12 cellular contexts compared by ENCODE assay signal in the genomic region with DNA sequence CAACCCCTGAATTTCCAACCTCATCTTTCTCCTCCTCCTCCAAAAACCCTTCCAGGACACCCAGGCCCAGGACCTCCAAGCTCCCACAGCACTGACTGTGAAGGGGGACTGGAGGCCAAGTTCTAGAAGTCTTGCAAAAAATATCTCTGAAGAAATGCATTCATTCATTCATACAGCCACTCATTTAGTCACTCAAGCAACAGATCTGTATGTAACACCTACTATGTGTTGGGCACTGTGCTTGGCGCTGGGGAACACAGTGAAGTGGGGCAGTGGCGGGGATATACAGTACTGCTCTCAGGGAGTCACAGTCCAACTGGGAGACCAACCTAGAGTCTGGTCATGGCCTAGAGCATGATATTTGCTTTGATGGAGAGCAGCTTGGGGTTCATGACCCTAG. TPM values are rescaled to one million over a fixed set of nuclear protein-coding genes. Genes with fewer than 3 reads are reported as not detected.
DNase-seq lines count a peak whose midpoint lies in the region; ATAC-seq, FAIRE-seq and TF ChIP-seq lines count a peak whose summit lies in the region.
"Had no signal": no experiment of that assay in that cellular context is flagged by ENCODE, and none has a peak within 500 bp of the region (broad histone marks: within the 10 kb centered on the region; RNA-seq: fewer than 3 reads in every experiment).

No MANE protein-coding gene starts in this region.

- TF ChIP-seq RAD21 in liver (IDR thresholded peaks at IDR 0.05) (no peak), HepG2 (CRISPR knock-in tag; IDR thresholded peaks at IDR 0.05) (no peak)

- H3K4me3 ChIP-seq in liver (ENCODE audit: low read depth in 1 of 3, low read length in 3 of 3) (no peak overlapping the region), HepG2 (replicated peaks in 1 of 3; ENCODE audit: insufficient read depth in 1 of 3, low read depth in 2 of 3, low read length in 3 of 3) (no peak overlapping the region), mucosa of rectum (ENCODE audit: low read length in 2 of 2) (no peak overlapping the region), gastrocnemius medialis (no peak overlapping the region)
- H3K4me3 ChIP-seq: tibial artery had no signal

- peaks cover 10% of the 10 kb centered on the region for H3K9me3 Mint-ChIP-seq in activated T-helper 2 cell treated with anti-CD3 and anti-CD28 coated beads, Interferon-gamma antibody, Interleukin-2, Interleukin-4, amounts not matched to agents 10 μg/mL and 5 μg/mL and 100 μg/mL, durations not matched to agents 14 hours and 24 hours and 36 hours

- ATAC-seq in HepG2 (no peak), gastrocnemius medialis (no peak)
- ATAC-seq in activated CD4-positive, CD25-positive, alpha-beta regulatory T cell treated with anti-CD3 and anti-CD28 coated beads, Interleukin-2, amount 50 U/mL, for 24 hours = no peak
- ATAC-seq: HCT116 had no signal

- no peaks in the 10 kb centered on the region for H3K27me3 Mint-ChIP-seq in activated T-helper 2 cell treated with anti-CD3 and anti-CD28 coated beads, Interferon-gamma antibody, Interleukin-2, Interleukin-4, amounts not matched to agents 10 μg/mL and 5 μg/mL and 100 μg/mL, durations not matched to agents 14 hours and 24 hours and 36 hours (ENCODE audit: low read depth)

- TF ChIP-seq POLR2A in HepG2 (IDR thresholded peaks at IDR 0.05; ENCODE audit: insufficient read depth in 1 of 2, low read depth in 2 of 2, low read length in 2 of 2) (no peak), H54 (IDR thresholded peaks at IDR 0.05; ENCODE audit: low read depth, low read length) (no peak), gastrocnemius medialis (IDR thresholded peaks at IDR 0.05) (no peak)

- POLR2A ChIA-PET in HepG2 (lab: Yijun Ruan, JAX) = no interaction called here

- H3K79me2 ChIP-seq in HepG2 (ENCODE audit: insufficient read depth, low read length) = no peaks in the 10 kb centered on the region

- FAIRE-seq in HepG2 (lab: Jason Lieb, UNC) (no peak), H54 (lab: Jason Lieb, UNC) (no peak)

- DNase-seq in HepG2 (ENCODE audit: low spot score) (no peak), NCI-H2227 (lab: John Stamatoyannopoulos, UW; ENCODE audit: unreplicated experiment) (no peak), H54 (ENCODE audit: insufficient read length, low spot score) (no peak), gastrocnemius medialis (no peak)
- no peak for DNase-seq in activated T-helper 2 cell treated with anti-CD3 and anti-CD28 coated beads, Interferon-gamma antibody, Interleukin-2, Interleukin-4, amounts not matched to agents 10 μg/mL and 5 μg/mL and 100 μg/mL, durations not matched to agents 14 hours and 24 hours and 36 hours (ENCODE audit: low spot score)
- DNase-seq: NCI-H2029 treated with DMSO at 0.1 percent for 48 hours, T-helper 9 cell, tibial artery had no signal

- in situ Hi-C loops in HepG2 (cut with HindIII; ENCODE audit: extremely low pct_ligation_motif_present, low pct_unique_long_range_greater_than_20kb) = no loop called here
- in situ Hi-C loops in gastrocnemius medialis (cut with MboI; ENCODE audit: low sequenced_read_pairs in 4 of 4) = no loop called here

- no peak overlapping the region for H2AFZ ChIP-seq in HepG2 (ENCODE audit: low read length)

- H3K9me3 ChIP-seq in liver (ENCODE audit: control insufficient read depth in 4 of 4, low read length in 3 of 4) (no peaks in the 10 kb centered on the region), HepG2 (ENCODE audit: low read length) (no peaks in the 10 kb centered on the region), mucosa of rectum (ENCODE audit: control insufficient read depth in 2 of 2, low read length in 2 of 2) (no peaks in the 10 kb centered on the region), gastrocnemius medialis (no peaks in the 10 kb centered on the region)

- no peak overlapping the region for H3K4me2 ChIP-seq in HepG2 (ENCODE audit: low read depth, low read length)

- H3K27ac Mint-ChIP-seq in activated T-helper 2 cell treated with anti-CD3 and anti-CD28 coated beads, Interferon-gamma antibody, Interleukin-2, Interleukin-4, amounts not matched to agents 10 μg/mL and 5 μg/mL and 100 μg/mL, durations not matched to agents 14 hours and 24 hours and 36 hours = peak overlapping the region; percentile 96

- CTCF ChIA-PET in HepG2 (lab: Yijun Ruan, JAX; ENCODE audit: low intra/inter-chr PET ratio, low total read pairs) = no interaction called here

- H3K9ac ChIP-seq in liver (ENCODE audit: low read depth in 1 of 2, low read length in 2 of 2) (no peak overlapping the region), HepG2 (ENCODE audit: insufficient read depth, low read depth, low read length) (no peak overlapping the region), mucosa of rectum (ENCODE audit: low read depth in 1 of 2, low read length in 2 of 2) (no peak overlapping the region)

- H3K4me1 Mint-ChIP-seq in activated T-helper 2 cell treated with anti-CD3 and anti-CD28 coated beads, Interferon-gamma antibody, Interleukin-2, Interleukin-4, amounts not matched to agents 10 μg/mL and 5 μg/mL and 100 μg/mL, durations not matched to agents 14 hours and 24 hours and 36 hours (ENCODE audit: low read depth) = peaks cover 80% of the 10 kb centered on the region

- 93% methylated on average over 2 of the region's 2 CpGs for WGBS in liver
- WGBS in HepG2 (ENCODE audit: low lambda C conversion rate) = 91% methylated on average over 2 of the region's 2 CpGs

- intact Hi-C loops in HepG2 (cut with micrococcal nuclease; ENCODE audit: unreplicated experiment) = no loop called here
- intact Hi-C loops in activated T-helper 2 cell treated with anti-CD3 and anti-CD28 coated beads, Interferon-gamma antibody, Interleukin-2, Interleukin-4, amounts not matched to agents 10 μg/mL and 5 μg/mL and 100 μg/mL, durations not matched to agents 14 hours and 24 hours and 36 hours (cut with micrococcal nuclease) = no loop called here
- intact Hi-C loops in gastrocnemius medialis (cut with DNase I; ENCODE audit: low total_unique reads) = no loop called here

- H3K36me3 ChIP-seq in liver (ENCODE audit: control insufficient read depth in 4 of 4, insufficient read depth in 3 of 4, low read depth in 1 of 4, low read length in 3 of 4) = no peaks in the 10 kb centered on the region
- H3K36me3 ChIP-seq in HepG2 (replicated peaks in 1 of 2; ENCODE audit: control insufficient read depth in 1 of 2, insufficient read depth in 2 of 2, low read length in 2 of 2) = no peaks in the 10 kb centered on the region
- no peaks in the 10 kb centered on the region for H3K36me3 ChIP-seq in mucosa of rectum (ENCODE audit: control insufficient read depth in 2 of 2, insufficient read depth in 2 of 2, low read length in 2 of 2)
- H3K36me3 ChIP-seq in gastrocnemius medialis = no peaks in the 10 kb centered on the region
- H3K36me3 ChIP-seq: tibial artery had no signal

- H3K4me1 ChIP-seq in liver (ENCODE audit: control insufficient read depth in 4 of 4, insufficient read depth in 4 of 4, low read length in 3 of 4) (peaks cover 4 to 22% (median 10%) of the 10 kb centered on the region in 4 donors), HepG2 (ENCODE audit: insufficient read depth, low read length) (peaks cover 25% of the 10 kb centered on the region), mucosa of rectum (ENCODE audit: control insufficient read depth in 2 of 2, insufficient read depth in 2 of 2, low read length in 2 of 2) (peaks cover 41 to 63% of the 10 kb centered on the region in 2 donors), gastrocnemius medialis (peaks cover 0 to 13% of the 10 kb centered on the region in 2 donors)

- peaks cover 17% of the 10 kb centered on the region for H3K36me3 Mint-ChIP-seq in activated T-helper 2 cell treated with anti-CD3 and anti-CD28 coated beads, Interferon-gamma antibody, Interleukin-2, Interleukin-4, amounts not matched to agents 10 μg/mL and 5 μg/mL and 100 μg/mL, durations not matched to agents 14 hours and 24 hours and 36 hours (ENCODE audit: low read depth)

- TF ChIP-seq EP300 in HepG2 (IDR thresholded peaks at IDR 0.05; ENCODE audit: low read depth in 2 of 2, low read length in 2 of 2) (no peak), HepG2 (CRISPR knock-in tag; IDR thresholded peaks at IDR 0.05; ENCODE audit: borderline replicate concordance) (no peak)

- no peak for TF ChIP-seq CTCF in liver (IDR thresholded peaks at IDR 0.05; ENCODE audit: low read depth, low read length, missing input control)
- TF ChIP-seq CTCF in HepG2 (CRISPR knock-in tag; IDR thresholded peaks at IDR 0.05) = no peak
- no peak for TF ChIP-seq CTCF in gastrocnemius medialis (IDR thresholded peaks at IDR 0.05 in 4 of 5, conservative IDR thresholded peaks at IDR 0.05 in 1 of 5)

- no TSS peak for BruUV-seq in HepG2 (replicated peaks; lab: Mats Ljungman, UMichigan)

- no peaks in the 10 kb centered on the region for H4K20me1 ChIP-seq in HepG2 (ENCODE audit: insufficient read depth, low read length)

- peak overlapping the region; percentile 61 to 65 for H3K27ac ChIP-seq in liver (ENCODE audit: low read depth in 1 of 2, low read length in 2 of 2)
- H3K27ac ChIP-seq in HepG2 (ENCODE audit: extremely low read length, insufficient read depth, low read length) = no peak overlapping the region
- H3K27ac ChIP-seq in mucosa of rectum (ENCODE audit: low read depth in 2 of 2, low read length in 2 of 2) = peak overlapping the region; percentile 53 to 89
- peak overlapping the region in 1 of 4 donors; percentile 54 for H3K27ac ChIP-seq in gastrocnemius medialis
- H3K27ac ChIP-seq: tibial artery had no signal

- H3K27me3 ChIP-seq in liver (ENCODE audit: control insufficient read depth in 4 of 4, insufficient read depth in 4 of 4, low read length in 3 of 4) = no peaks in the 10 kb centered on the region
- H3K27me3 ChIP-seq in HepG2 (ENCODE audit: control insufficient read depth in 1 of 2, insufficient read depth in 2 of 2, low read length in 2 of 2) = no peaks in the 10 kb centered on the region
- no peaks in the 10 kb centered on the region for H3K27me3 ChIP-seq in mucosa of rectum (ENCODE audit: control insufficient read depth in 2 of 2, insufficient read depth in 2 of 2, low read length in 2 of 2)
- no peaks in the 10 kb centered on the region for H3K27me3 ChIP-seq in gastrocnemius medialis
- H3K27me3 ChIP-seq: tibial artery had no signal

- peak overlapping the region; percentile 47 for H3K4me3 Mint-ChIP-seq in activated T-helper 2 cell treated with anti-CD3 and anti-CD28 coated beads, Interferon-gamma antibody, Interleukin-2, Interleukin-4, amounts not matched to agents 10 μg/mL and 5 μg/mL and 100 μg/mL, durations not matched to agents 14 hours and 24 hours and 36 hours (ENCODE audit: low read depth)

RNA-seq across cellular contexts. Expression of gene TNFRSF1B, which starts 15.3 kb away (rescaled TPM):
- total RNA-seq in liver (10 to 100 TPM; 16.0 to 16.9 TPM), HepG2 (2016; rRNA removed; fragmentation: Illumina TruSeq; extraction: Trizol) (0.04 TPM in 1 of 2 replicates, not detected in the other), gastrocnemius medialis (10 to 100 TPM; 14.0 to 29.5 (median 18.8) TPM)
- polyA plus RNA-seq in liver (10 to 100 TPM in 1 of 2 donors, 1 to 10 TPM in 1; 7.2 to 19.6 TPM), HepG2 (2011; rRNA removed) (0.11 and 0.29 TPM in 2 replicates)
- not detected in 2 replicates for total RNA-seq in HepG2 (2016; cell fraction: cytosol; rRNA removed; fragmentation: Illumina TruSeq; extraction: Trizol; ENCODE audit: low read depth)
- total RNA-seq in HepG2 (2016; cell fraction: insoluble cytoplasmic fraction; rRNA removed; fragmentation: Illumina TruSeq; extraction: Trizol) = not detected in 2 replicates
- not detected in 2 replicates for total RNA-seq in HepG2 (2016; cell fraction: membrane; rRNA removed; fragmentation: Illumina TruSeq; extraction: Trizol)
- total RNA-seq in HepG2 (2016; cell fraction: nucleus; rRNA removed; fragmentation: Illumina TruSeq; extraction: Trizol) = not detected in 2 replicates
- polyA plus RNA-seq in HepG2 (2011; cell fraction: cytosol; rRNA removed) = 0.05 and 0.07 TPM in 2 replicates
- 0.05 TPM in 2 replicates for polyA plus RNA-seq in HepG2 (2011; cell fraction: nucleus; rRNA removed)
- not detected in 2 replicates for polyA plus RNA-seq in HepG2 (2012)
- polyA plus RNA-seq in HepG2 (2016; cell fraction: cytosol; fragmentation: Illumina TruSeq; extraction: Trizol; ENCODE audit: low read depth) = not detected in 2 replicates
- polyA plus RNA-seq in HepG2 (2016; cell fraction: insoluble cytoplasmic fraction; fragmentation: Illumina TruSeq; extraction: Trizol; ENCODE audit: low read depth) = not detected in 2 replicates
- polyA plus RNA-seq in HepG2 (2016; cell fraction: membrane; fragmentation: Illumina TruSeq; extraction: Trizol; ENCODE audit: low read depth) = not detected in 2 replicates
- polyA plus RNA-seq in HepG2 (2016; cell fraction: nucleus; fragmentation: Illumina TruSeq; extraction: Trizol; ENCODE audit: insufficient read depth, low read depth) = not detected in 2 replicates
- polyA minus RNA-seq in HepG2 (2011; rRNA and poly(A)+ RNA removed; ENCODE audit: low replicate concordance) = 0.14 and 1.1 TPM in 2 replicates
- not detected in 2 replicates for polyA minus RNA-seq in HepG2 (2011; cell fraction: cytosol; rRNA and poly(A)+ RNA removed)
- 0.90 TPM in 1 of 2 replicates, not detected in the other for polyA minus RNA-seq in HepG2 (2011; cell fraction: nucleus; rRNA and poly(A)+ RNA removed)
- 150 and 153 TPM in 2 replicates for total RNA-seq in activated T-helper 2 cell treated with anti-CD3 and anti-CD28 coated beads, Interferon-gamma antibody, Interleukin-2, Interleukin-4, amounts not matched to agents 10 μg/mL and 5 μg/mL and 100 μg/mL, durations not matched to agents 14 hours and 24 hours and 36 hours

Comparison
In these comparisons a context has a peak if more than half of its experiments do, and no peak if none do; other contexts are left out.
1. RNA of gene TNFRSF1B, which starts 15.3 kb away (total RNA-seq): 150 to 153 TPM in activated T-helper 2 cell treated with anti-CD3 and anti-CD28 coated beads, Interferon-gamma antibody, Interleukin-2, Interleukin-4, amounts not matched to agents 10 μg/mL and 5 μg/mL and 100 μg/mL, durations not matched to agents 14 hours and 24 hours and 36 hours, 14.0 to 29.5 TPM in gastrocnemius medialis and 16.0 to 16.9 TPM in liver; 0.04 TPM in HepG2; every median in the first group is over 10 times any median in the second.